Comparison of ENCODE assay signal across 2 cellular contexts in genomic region chr1:52032785-52033131, GRCh38.
TF ChIP-seq lines count a peak whose summit lies in the region.

No MANE protein-coding gene starts in this region.

TF ChIP-seq in GM23338, 12 proteins besides CTCF, POLR2A, EP300 and RAD21:
- TF ChIP-seq ZNF114 (CRISPR knock-in tag; IDR thresholded peaks at IDR 0.05): no peak
- TF ChIP-seq NANOG (IDR thresholded peaks at IDR 0.05; ENCODE audit: borderline replicate concordance): no peak
- no peak for TF ChIP-seq REST (IDR thresholded peaks at IDR 0.05; ENCODE audit: unreplicated experiment)
- TF ChIP-seq EZH2phosphoT487 (IDR thresholded peaks at IDR 0.05; ENCODE audit: unreplicated experiment): no peak
- no peak for TF ChIP-seq JUNB (IDR thresholded peaks at IDR 0.05; ENCODE audit: unreplicated experiment)
- no peak for TF ChIP-seq ZNF462 (CRISPR knock-in tag; IDR thresholded peaks at IDR 0.05)
- no peak for TF ChIP-seq ETS1 (IDR thresholded peaks at IDR 0.05)
- no peak for TF ChIP-seq CREB1 (CRISPR knock-in tag; IDR thresholded peaks at IDR 0.05; ENCODE audit: low read depth)

TF ChIP-seq in GM12878, 131 proteins besides CTCF, POLR2A, EP300 and RAD21:
- peak; percentile 69; the same call in 1 of the 2 replicates for TF ChIP-seq MTA3 (IDR thresholded peaks at IDR 0.05; ENCODE audit: borderline replicate concordance, low read length)
- peak; percentile 40; the same call in 1 of the 2 replicates for TF ChIP-seq IRF5 (IDR thresholded peaks at IDR 0.05; ENCODE audit: borderline replicate concordance)
- TF ChIP-seq BHLHE40 (IDR thresholded peaks at IDR 0.05; ENCODE audit: borderline replicate concordance in 1 of 2, low read depth in 2 of 2, low read length in 1 of 2): peak; percentile 87 to 91
- no peak for TF ChIP-seq ZNF207 (IDR thresholded peaks at IDR 0.05; ENCODE audit: borderline replicate concordance)
- no peak for TF ChIP-seq SMC3 (IDR thresholded peaks at IDR 0.05; ENCODE audit: borderline replicate concordance, low read length)
- TF ChIP-seq CBFB (IDR thresholded peaks at IDR 0.05; ENCODE audit: low read depth): 0 out of 2 replicates have a peak, but pooled peaks have one; percentile 12
- peak; percentile 53 for TF ChIP-seq CREM (IDR thresholded peaks at IDR 0.05; ENCODE audit: low read depth)
- TF ChIP-seq MEF2A (IDR thresholded peaks at IDR 0.05; ENCODE audit: insufficient read depth, low read depth, low read length): no peak
- TF ChIP-seq MXI1 (IDR thresholded peaks at IDR 0.05; ENCODE audit: low read depth, low read length): peak; percentile 45; the same call in 1 of the 2 replicates
- 0 out of 2 replicates have a peak, but pooled peaks have one; percentile 28 for TF ChIP-seq NBN (IDR thresholded peaks at IDR 0.05)
- TF ChIP-seq STAT1 (conservative IDR thresholded peaks at IDR 0.05): no peak
- no peak for TF ChIP-seq PAX8 (IDR thresholded peaks at IDR 0.05)
- TF ChIP-seq ZSCAN29 (IDR thresholded peaks at IDR 0.05): peak; percentile 94
- no peak for TF ChIP-seq CREB1 (IDR thresholded peaks at IDR 0.05; ENCODE audit: low read depth)
- no peak for TF ChIP-seq SUZ12 (IDR thresholded peaks at IDR 0.05; ENCODE audit: unreplicated experiment)
- no peak for TF ChIP-seq NKRF (conservative IDR thresholded peaks at IDR 0.05)
- TF ChIP-seq USF2 (IDR thresholded peaks at IDR 0.05; ENCODE audit: borderline replicate concordance, low read depth, low read length): no peak
- TF ChIP-seq SRF (IDR thresholded peaks at IDR 0.05; ENCODE audit: low read depth in 2 of 2, low read length in 2 of 2): no peak
- TF ChIP-seq RAD51 (IDR thresholded peaks at IDR 0.05): 0 out of 2 replicates have a peak, but pooled peaks have one; percentile 14
- TF ChIP-seq RUNX3 (IDR thresholded peaks at IDR 0.05; ENCODE audit: low read length): peak; percentile 84
- TF ChIP-seq MEF2B (IDR thresholded peaks at IDR 0.05; ENCODE audit: partially characterized antibody, poor library complexity, severe bottlenecking): peak; percentile 92
- TF ChIP-seq RBBP5 (conservative IDR thresholded peaks at IDR 0.05): no peak
- TF ChIP-seq GATAD2B (conservative IDR thresholded peaks at IDR 0.05; ENCODE audit: low read depth): peak; percentile 49
- no peak for TF ChIP-seq ZBTB33 (IDR thresholded peaks at IDR 0.05)
- TF ChIP-seq MLLT1 (IDR thresholded peaks at IDR 0.05): 0 out of 2 replicates have a peak, but pooled peaks have one; percentile 29
